20 cellular contexts compared by ENCODE assay signal in the genomic region with DNA sequence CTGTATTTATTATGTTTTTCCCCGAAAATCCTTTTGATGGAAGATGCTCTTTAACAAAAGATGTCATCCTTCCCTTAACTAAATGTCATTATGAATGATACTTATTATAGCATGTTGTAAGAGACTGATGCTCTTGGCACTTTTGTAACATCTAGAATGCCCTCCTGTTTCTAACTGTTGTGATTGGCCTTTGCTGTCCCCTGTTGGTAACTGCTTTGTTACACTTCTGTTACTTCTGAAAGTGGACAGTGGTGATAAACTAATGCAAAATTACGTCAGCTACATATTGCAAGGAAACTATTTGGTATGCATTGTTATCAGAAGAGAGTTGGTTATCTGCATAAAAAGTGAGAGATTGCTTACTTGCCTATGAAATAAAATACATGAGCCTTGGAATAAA. TPM values are rescaled to one million over a fixed set of nuclear protein-coding genes. Genes with fewer than 3 reads are reported as not detected.
DNase-seq lines count a peak whose midpoint lies in the region; ATAC-seq, FAIRE-seq and TF ChIP-seq lines count a peak whose summit lies in the region.
"Had no signal": no experiment of that assay in that cellular context is flagged by ENCODE, and none has a peak within 500 bp of the region (broad histone marks: within the 10 kb centered on the region; RNA-seq: fewer than 3 reads in every experiment).

No MANE protein-coding gene starts in this region.

- H3K36me3 Mint-ChIP-seq in chondrocyte (ENCODE audit: low read depth) = peaks cover 2% of the 10 kb centered on the region

- H3K27ac ChIP-seq in C4-2B (no peak overlapping the region), VCaP (peak overlapping the region; percentile 83), foreskin keratinocyte (no peak overlapping the region), heart right ventricle (no peak overlapping the region)
- H3K27ac ChIP-seq: HL-60 had no signal

- 0 out of 2 replicates have a peak, but pooled peaks have one; percentile 6 for TF ChIP-seq CTCF in C4-2B (conservative IDR thresholded peaks at IDR 0.05)
- TF ChIP-seq CTCF in VCaP (conservative IDR thresholded peaks at IDR 0.05) = peak; percentile 51
- TF ChIP-seq CTCF in foreskin keratinocyte (conservative IDR thresholded peaks at IDR 0.05) = peak; percentile 30
- no peak for TF ChIP-seq CTCF in chondrocyte (IDR thresholded peaks at IDR 0.05)
- TF ChIP-seq CTCF in heart right ventricle (IDR thresholded peaks at IDR 0.05) = no peak

- peaks cover 10% of the 10 kb centered on the region for H3K4me1 Mint-ChIP-seq in chondrocyte (ENCODE audit: low read depth)

- no peaks in the 10 kb centered on the region for H3K27me3 ChIP-seq in foreskin keratinocyte
- H3K27me3 ChIP-seq in heart right ventricle = no peaks in the 10 kb centered on the region
- H3K27me3 ChIP-seq: MG63 had no signal

- peaks cover 0 to 34% (median 0%) of the 10 kb centered on the region in 9 donors for H3K36me3 ChIP-seq in heart right ventricle

- FAIRE-seq in H54 (lab: Jason Lieb, UNC) = peak; percentile 38

- intact Hi-C loops in heart right ventricle (cut with DNase I) = no loop called here

- H3K4me3 Mint-ChIP-seq in chondrocyte (ENCODE audit: unreplicated experiment) = no peak overlapping the region

- TF ChIP-seq POLR2A in H54 (IDR thresholded peaks at IDR 0.05; ENCODE audit: low read depth, low read length) = no peak

- no peaks in the 10 kb centered on the region for H3K27me3 Mint-ChIP-seq in chondrocyte (ENCODE audit: low read depth)

- H3K9me3 Mint-ChIP-seq in chondrocyte (ENCODE audit: low read depth) = no peaks in the 10 kb centered on the region

- no peak overlapping the region for H3K27ac Mint-ChIP-seq in chondrocyte (ENCODE audit: unreplicated experiment)

- H3K4me3 ChIP-seq in heart right ventricle = no peak overlapping the region
- H3K4me3 ChIP-seq: MG63 had no signal

- H3K9me3 ChIP-seq in heart right ventricle = no peaks in the 10 kb centered on the region
- H3K9me3 ChIP-seq: MG63 had no signal

- ATAC-seq in foreskin keratinocyte (no peak), heart right ventricle (no peak)

- DNase-seq in H54 (ENCODE audit: insufficient read length, low spot score) = no peak
- DNase-seq in foreskin keratinocyte = no peak
- no peak for DNase-seq in chondrocyte (ENCODE audit: low spot score)
- DNase-seq in activated CD4-positive, alpha-beta T cell treated with anti-CD3 and anti-CD28 coated beads, Interleukin-2, amount 50 U/mL, for 48 hours = no peak
- no peak for DNase-seq in heart right ventricle
- DNase-seq: C1 segment of cervical spinal cord, DMS79 treated with DMSO at 0.1 percent for 48 hours, H7, IMR-90, MG63, NCI-H1092 treated with DMSO at 0.1 percent for 48 hours, NCI-H146, NCI-H2081, NCI-H510A treated with DMSO at 0.1 percent for 48 hours, NCI-H774, RPMI8226, SIG-M5 had no signal

- H3K4me1 ChIP-seq in foreskin keratinocyte = no peaks in the 10 kb centered on the region
- peaks cover 0 to 3% (median 0%) of the 10 kb centered on the region in 9 donors for H3K4me1 ChIP-seq in heart right ventricle

- 63 to 88% methylated on average over 2 of the region's 2 CpGs for WGBS in heart right ventricle, 2 donors

RNA-seq across cellular contexts. Expression of a gene that starts 5.8 kb away (rescaled TPM):
- total RNA-seq in foreskin keratinocyte (31.7 and 38.8 TPM in 2 replicates), chondrocyte (3.7 to 4.4 TPM (median 3.8 TPM) in 3 replicates), heart right ventricle (1 to 10 TPM in 1 of 10 donors, under 1 TPM in 7, not detected in 2; 0.19 to 3.4 (median 0.41) TPM)
- polyA plus RNA-seq in foreskin keratinocyte (9.9 and 14.4 TPM in 2 replicates), heart right ventricle (under 1 TPM; 0.15 to 0.17 TPM)

Comparison
In these comparisons a context has a peak if more than half of its experiments do, and no peak if none do; other contexts are left out.
1. CTCF ChIP-seq: peak in C4-2B (single experiment), VCaP (single experiment) and foreskin keratinocyte (single experiment); none in chondrocyte (single experiment) and heart right ventricle (0 of 9).